19 cellular contexts compared by ENCODE assay signal in genomic region chr22:45562537-45563361, GRCh38.
"Had no signal": no experiment of that assay in that cellular context is flagged by ENCODE, and none has a peak within 500 bp of the region (broad histone marks: within the 10 kb centered on the region; RNA-seq: fewer than 3 reads in every experiment).

No MANE protein-coding gene starts in this region.

- H3K4me1 Mint-ChIP-seq: activated B cell treated with CpG ODN at 0.5 μM for 24 hours; activated CD4-positive, alpha-beta T cell treated with anti-CD3 and anti-CD28 coated beads for 36 hours; memory B cell; nephron; stimulated activated naive B cell treated with anti-CD40 and anti-IgM and Interleukin-4, amounts not matched to agents 10 μg/mL and 1 μg/mL and 100 μg/mL, for 72 hours; T-cell had no signal

- ATAC-seq: activated CD4-positive, alpha-beta T cell treated with anti-CD3 and anti-CD28 coated beads for 36 hours; activated T-cell treated with anti-CD3 and anti-CD28 coated beads, Interleukin-2, amount 50 U/mL, for 4 hours; stimulated activated naive B cell treated with anti-CD40 and anti-IgM and Interleukin-4, amounts not matched to agents 10 μg/mL and 1 μg/mL and 100 μg/mL, for 72 hours; T-cell had no signal

- H3K27ac Mint-ChIP-seq: activated B cell treated with CpG ODN at 0.5 μM for 24 hours; activated CD4-positive, alpha-beta T cell treated with anti-CD3 and anti-CD28 coated beads for 36 hours; activated naive CD8-positive, alpha-beta T cell; activated T-helper 2 cell treated with anti-CD3 and anti-CD28 coated beads, Interferon-gamma antibody, Interleukin-2, Interleukin-4, amounts not matched to agents 10 μg/mL and 5 μg/mL and 100 μg/mL, durations not matched to agents 14 hours and 24 hours and 36 hours; memory B cell; nephron; stimulated activated naive B cell treated with anti-CD40 and anti-IgM and Interleukin-4, amounts not matched to agents 10 μg/mL and 1 μg/mL and 100 μg/mL, for 72 hours; T-cell had no signal

- H3K27me3 ChIP-seq: adrenal gland, breast epithelium had no signal

- DNase-seq: activated B cell treated with CpG ODN at 0.5 μM for 24 hours; activated CD4-positive, alpha-beta T cell treated with anti-CD3 and anti-CD28 coated beads for 36 hours; activated CD4-positive, alpha-beta T cell treated with anti-CD3 and anti-CD28 coated beads, Interleukin-2, amount 50 U/mL, for 4 hours; activated CD8-positive, alpha-beta memory T cell treated with anti-CD3 and anti-CD28 coated beads for 24 hours; activated CD8-positive, alpha-beta memory T cell treated with anti-CD3 and anti-CD28 coated beads, Interleukin-2, amount 50 U/mL, for 4 hours; activated naive CD4-positive, alpha-beta T cell; activated T-cell treated with anti-CD3 and anti-CD28 coated beads, Interleukin-2, amount 50 U/mL, for 4 hours; adrenal gland; stimulated activated CD4-positive, alpha-beta T cell treated with anti-CD3 and anti-CD28 coated beads, Interleukin-2, amount 100 ng/mL, for 48 hours; stimulated activated CD8-positive, alpha-beta memory T cell treated with anti-CD3 and anti-CD28 coated beads, Interleukin-4, amount 100 ng/mL, for 48 hours; stimulated activated naive B cell treated with anti-CD40 and anti-IgM and Interleukin-4, amounts not matched to agents 10 μg/mL and 1 μg/mL and 100 μg/mL, for 72 hours; T-cell had no signal

- H3K4me3 ChIP-seq: adrenal gland, breast epithelium, coronary artery, thoracic aorta had no signal

- H3K4me3 Mint-ChIP-seq: activated B cell treated with CpG ODN at 0.5 μM for 24 hours; activated CD4-positive, alpha-beta T cell treated with anti-CD3 and anti-CD28 coated beads for 36 hours; activated naive CD8-positive, alpha-beta T cell; activated T-cell treated with anti-CD3 and anti-CD28 coated beads, Interleukin-2, amount 50 U/mL, for 4 hours; memory B cell; nephron; stimulated activated naive B cell treated with anti-CD40 and anti-IgM and Interleukin-4, amounts not matched to agents 10 μg/mL and 1 μg/mL and 100 μg/mL, for 72 hours; T-cell had no signal

- H3K36me3 Mint-ChIP-seq: T-cell had no signal

- H3K36me3 ChIP-seq: adrenal gland, breast epithelium had no signal

- H3K4me1 ChIP-seq: adrenal gland, breast epithelium had no signal

- H3K27ac ChIP-seq: adrenal gland, breast epithelium, coronary artery, thoracic aorta had no signal
